ENCODE assay signal across 10 cellular contexts in genomic region chr3:16802382-16802781, GRCh38.
DNase-seq lines count a peak whose midpoint lies in the region; ATAC-seq and TF ChIP-seq lines count a peak whose summit lies in the region.
"Had no signal": no experiment of that assay in that cellular context is flagged by ENCODE, and none has a peak within 500 bp of the region (broad histone marks: within the 10 kb centered on the region; RNA-seq: fewer than 3 reads in every experiment).

No MANE protein-coding gene starts in this region.

- H3K36me3 Mint-ChIP-seq in glutamatergic neuron (ENCODE audit: unreplicated experiment), result peaks cover 17% of the 10 kb centered on the region

- DNase-seq in glutamatergic neuron, result no peak
- DNase-seq in psoas muscle, result no peak
- DNase-seq in activated CD4-positive, alpha-beta T cell treated with anti-CD3 and anti-CD28 coated beads for 1 hour, result no peak
- DNase-seq in brain microvascular endothelial cell, result no peak
- DNase-seq: activated naive CD8-positive, alpha-beta T cell treated with anti-CD3 and anti-CD28 coated beads, Interleukin-2, amount 10 ng/mL, durations not matched to agents 7 days and 5 days; NCI-H2081 treated with DMSO at 0.1 percent for 48 hours; transverse colon had no signal

- H3K4me3 Mint-ChIP-seq in glutamatergic neuron (ENCODE audit: unreplicated experiment), result peak overlapping the region; percentile 26
- H3K4me3 Mint-ChIP-seq: activated naive CD8-positive, alpha-beta T cell treated with anti-CD3 and anti-CD28 coated beads, Interleukin-2, amount 10 ng/mL, durations not matched to agents 7 days and 5 days had no signal

- in situ Hi-C loops in brain microvascular endothelial cell (cut with HindIII; ENCODE audit: low pct_ligation_motif_present, low sequenced_read_pairs), result no loop called here

- peaks cover 13% of the 10 kb centered on the region for H3K4me1 ChIP-seq in psoas muscle

- ATAC-seq in GM18499 (IDR thresholded peaks at IDR 0.05; ENCODE audit: insufficient read depth, unreplicated experiment) (peak; percentile 87), GM21367 (IDR thresholded peaks at IDR 0.05; ENCODE audit: unreplicated experiment) (peak; percentile 64), HG03469 (IDR thresholded peaks at IDR 0.05; ENCODE audit: unreplicated experiment) (peak; percentile 60), psoas muscle (no peak)

- TF ChIP-seq CTCF in glutamatergic neuron (IDR thresholded peaks at IDR 0.05; ENCODE audit: partially characterized antibody, unreplicated experiment), result no peak
- TF ChIP-seq CTCF in psoas muscle (IDR thresholded peaks at IDR 0.05), result no peak
- TF ChIP-seq CTCF in brain microvascular endothelial cell (IDR thresholded peaks at IDR 0.05; ENCODE audit: low read depth, low read length, missing control alignments), result no peak

- peaks cover 43% of the 10 kb centered on the region for H3K4me1 Mint-ChIP-seq in glutamatergic neuron (ENCODE audit: low read depth, unreplicated experiment)

- H3K27ac ChIP-seq in psoas muscle, result no peak overlapping the region
- no peak overlapping the region for H3K27ac ChIP-seq in brain microvascular endothelial cell
- H3K27ac ChIP-seq: transverse colon had no signal

- H3K36me3 ChIP-seq in psoas muscle (ENCODE audit: insufficient read depth in 1 of 2, low read depth in 1 of 2), result no peaks in the 10 kb centered on the region
- no peaks in the 10 kb centered on the region for H3K36me3 ChIP-seq in brain microvascular endothelial cell (replicated peaks)
- H3K36me3 ChIP-seq: transverse colon had no signal

- peaks cover 25% of the 10 kb centered on the region for H3K9me3 Mint-ChIP-seq in glutamatergic neuron (ENCODE audit: unreplicated experiment)

- no peak overlapping the region for H3K4me3 ChIP-seq in psoas muscle
- no peak overlapping the region for H3K4me3 ChIP-seq in brain microvascular endothelial cell (ENCODE audit: low read depth, low read length)
- H3K4me3 ChIP-seq: transverse colon had no signal

- H3K27ac Mint-ChIP-seq in glutamatergic neuron (ENCODE audit: unreplicated experiment), result peak overlapping the region; percentile 99
- H3K27ac Mint-ChIP-seq: activated naive CD8-positive, alpha-beta T cell treated with anti-CD3 and anti-CD28 coated beads, Interleukin-2, amount 10 ng/mL, durations not matched to agents 7 days and 5 days had no signal

- 74 to 80% (median 76%) methylated on average over 3 of the region's 3 CpGs for WGBS in psoas muscle, 3 donors

- intact Hi-C loops in psoas muscle (cut with DNase I), result no loop called here

- H3K9me3 ChIP-seq in psoas muscle, result no peaks in the 10 kb centered on the region
- H3K9me3 ChIP-seq: transverse colon had no signal

- peaks cover 9% of the 10 kb centered on the region for H3K27me3 Mint-ChIP-seq in glutamatergic neuron (ENCODE audit: unreplicated experiment)

- H3K27me3 ChIP-seq in psoas muscle (ENCODE audit: insufficient read depth in 3 of 3, low read length in 2 of 3), result no peaks in the 10 kb centered on the region
- H3K27me3 ChIP-seq in brain microvascular endothelial cell (replicated peaks), result no peaks in the 10 kb centered on the region
- H3K27me3 ChIP-seq: transverse colon had no signal

Comparison
In these comparisons a context has a peak if more than half of its experiments do, and no peak if none do; other contexts are left out.
1. ATAC-seq: peak in GM18499 (single experiment), GM21367 (single experiment) and HG03469 (single experiment); none in psoas muscle (0 of 4).